1 cellular context compared by ENCODE assay signal in the genomic region with DNA sequence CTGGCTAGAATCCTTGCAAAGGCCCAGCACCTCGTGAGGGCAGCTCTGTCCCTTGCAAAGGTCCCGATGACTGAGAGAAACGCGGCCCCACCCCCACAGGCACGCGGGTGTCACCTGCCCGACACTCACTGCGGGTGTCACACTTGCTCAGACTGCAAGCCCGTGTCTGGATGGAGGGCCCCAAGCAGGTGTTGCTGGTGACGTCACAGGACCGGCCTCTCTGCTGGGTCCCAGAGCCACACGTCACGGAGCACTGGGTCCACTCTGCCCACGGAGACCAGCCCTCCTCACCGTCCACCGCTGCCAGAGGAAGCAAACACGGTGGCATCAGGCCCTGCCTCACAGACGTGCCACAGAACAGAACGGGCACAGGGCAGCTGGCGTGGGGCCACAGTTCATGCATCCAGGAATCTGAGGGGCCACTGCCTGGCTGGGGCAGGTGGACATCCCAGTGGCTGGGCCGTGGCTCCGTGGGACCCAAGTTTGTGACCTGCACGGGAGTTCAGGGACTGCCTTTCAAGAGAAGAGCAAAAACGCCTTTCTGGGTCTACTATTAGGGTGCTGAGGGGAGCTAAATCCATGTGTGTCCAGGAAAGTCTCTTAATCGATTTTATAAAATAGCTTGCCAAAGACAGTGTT.
TF ChIP-seq lines count a peak whose summit lies in the region.

No MANE protein-coding gene starts in this region.

TF ChIP-seq in K562, 482 proteins besides CTCF, POLR2A, EP300 and RAD21:
- TF ChIP-seq SNIP1 (IDR thresholded peaks at IDR 0.05; ENCODE audit: low read depth) (no peak), ZNF217 (CRISPR knock-in tag; IDR thresholded peaks at IDR 0.05) (no peak), PTBP1 (IDR thresholded peaks at IDR 0.05; ENCODE audit: low read depth, low read length) (no peak), ZBTB1 (CRISPR knock-in tag; IDR thresholded peaks at IDR 0.05; ENCODE audit: borderline replicate concordance, low read depth) (no peak), ATF1 (CRISPR knock-in tag; IDR thresholded peaks at IDR 0.05) (no peak), ATF1 (tag; IDR thresholded peaks at IDR 0.05) (peak; percentile 66), SNRNP70 (optimal IDR thresholded peaks at IDR 0.05; ENCODE audit: low read depth, low read length) (no peak)
- TF ChIP-seq, protein P1, sequence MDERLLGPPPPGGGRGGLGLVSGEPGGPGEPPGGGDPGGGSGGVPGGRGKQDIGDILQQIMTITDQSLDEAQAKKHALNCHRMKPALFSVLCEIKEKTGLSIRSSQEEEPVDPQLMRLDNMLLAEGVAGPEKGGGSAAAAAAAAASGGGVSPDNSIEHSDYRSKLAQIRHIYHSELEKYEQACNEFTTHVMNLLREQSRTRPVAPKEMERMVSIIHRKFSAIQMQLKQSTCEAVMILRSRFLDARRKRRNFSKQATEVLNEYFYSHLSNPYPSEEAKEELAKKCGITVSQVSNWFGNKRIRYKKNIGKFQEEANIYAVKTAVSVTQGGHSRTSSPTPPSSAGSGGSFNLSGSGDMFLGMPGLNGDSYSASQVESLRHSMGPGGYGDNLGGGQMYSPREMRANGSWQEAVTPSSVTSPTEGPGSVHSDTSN (CRISPR knock-in tag; IDR thresholded peaks at IDR 0.05; ENCODE audit: low read depth) = no peak
- TF ChIP-seq, protein P1 (tag; conservative IDR thresholded peaks at IDR 0.05; ENCODE audit: low read depth) = no peak
- TF ChIP-seq, protein P2, sequence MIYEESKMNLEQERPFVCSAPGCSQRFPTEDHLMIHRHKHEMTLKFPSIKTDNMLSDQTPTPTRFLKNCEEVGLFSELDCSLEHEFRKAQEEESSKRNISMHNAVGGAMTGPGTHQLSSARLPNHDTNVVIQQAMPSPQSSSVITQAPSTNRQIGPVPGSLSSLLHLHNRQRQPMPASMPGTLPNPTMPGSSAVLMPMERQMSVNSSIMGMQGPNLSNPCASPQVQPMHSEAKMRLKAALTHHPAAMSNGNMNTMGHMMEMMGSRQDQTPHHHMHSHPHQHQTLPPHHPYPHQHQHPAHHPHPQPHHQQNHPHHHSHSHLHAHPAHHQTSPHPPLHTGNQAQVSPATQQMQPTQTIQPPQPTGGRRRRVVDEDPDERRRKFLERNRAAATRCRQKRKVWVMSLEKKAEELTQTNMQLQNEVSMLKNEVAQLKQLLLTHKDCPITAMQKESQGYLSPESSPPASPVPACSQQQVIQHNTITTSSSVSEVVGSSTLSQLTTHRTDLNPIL (CRISPR knock-in tag; IDR thresholded peaks at IDR 0.05) = no peak
TF ChIP-seq in K562: peak in this region for 1.
